In the genomic region with DNA sequence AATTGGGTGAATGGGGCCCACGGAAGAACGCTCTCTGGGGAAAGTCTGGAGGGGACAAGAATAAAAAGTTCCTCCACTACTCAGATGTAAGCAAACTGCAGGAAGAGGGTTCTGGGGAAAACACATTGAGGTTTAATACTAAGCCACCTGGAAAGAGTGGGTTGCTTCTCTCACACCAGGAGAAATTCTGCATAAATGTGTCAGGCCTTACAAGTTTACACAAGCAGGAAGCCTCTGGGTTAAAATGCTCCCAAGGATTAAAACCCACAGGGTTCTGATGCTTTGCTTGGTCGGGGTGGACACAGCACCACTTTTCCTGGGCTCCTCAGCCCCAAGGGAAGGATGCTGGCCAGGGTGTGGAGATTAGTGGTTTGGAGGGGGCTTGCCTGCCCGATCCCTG, we compare ENCODE assay signal across 23 cellular contexts.
"Had no signal": no experiment of that assay in that cellular context is flagged by ENCODE, and none has a peak within 500 bp of the region (broad histone marks: within the 10 kb centered on the region; RNA-seq: fewer than 3 reads in every experiment).

No MANE protein-coding gene starts in this region.

- H3K4me1 Mint-ChIP-seq: IgD-negative memory B cell had no signal

- H3K4me1 ChIP-seq: SJSA1 had no signal

- H3K27ac ChIP-seq: HL-60, KMS-11, SJSA1, SK-N-MC had no signal

- H3K27me3 ChIP-seq: SJSA1 had no signal

- H3K36me3 ChIP-seq: SJSA1 had no signal

- H3K4me3 Mint-ChIP-seq: IgD-negative memory B cell had no signal

- H3K27ac Mint-ChIP-seq: IgD-negative memory B cell had no signal

- H3K36me3 Mint-ChIP-seq: IgD-negative memory B cell had no signal

- DNase-seq: Kasumi-1, MM.1S, NCI-H1092 treated with DMSO at 0.1 percent for 48 hours, NCI-H1436, NCI-H187, NCI-H2029, NCI-H2081 treated with DMSO at 0.1 percent for 48 hours, NCI-H2171, NCI-H226, NCI-H446, NCI-H510A, NCI-H524 treated with DMSO at 0.1 percent for 48 hours, NCI-H69, NCI-H774, Right ventricle myocardium superior, RPMI8226, SIG-M5 had no signal

- H3K9me3 ChIP-seq: SJSA1 had no signal

- H3K9ac ChIP-seq: KMS-11 had no signal

- H3K4me3 ChIP-seq: K562, SJSA1, SK-N-MC had no signal

- H3K4me2 ChIP-seq: KMS-11 had no signal
